19 cellular contexts compared by ENCODE assay signal in the genomic region with DNA sequence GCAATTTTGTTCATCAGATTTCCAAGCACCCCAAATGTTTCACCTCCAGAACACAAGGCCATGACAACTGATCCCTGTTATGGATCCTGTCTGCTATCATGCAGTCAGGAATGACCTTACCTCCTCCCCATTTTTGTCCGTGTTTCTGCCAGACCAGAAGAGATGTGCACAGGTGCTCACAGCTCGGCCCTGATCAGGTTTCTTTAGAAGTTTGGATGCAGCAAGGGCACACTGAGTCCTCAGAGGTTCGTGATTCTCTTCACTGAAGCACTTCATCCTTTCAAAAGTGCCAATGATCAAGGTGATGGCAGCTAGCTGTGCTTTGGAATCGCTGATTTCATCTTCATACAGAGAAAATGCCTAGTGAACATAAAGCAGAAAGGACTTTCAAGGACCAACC. TPM values are rescaled to one million over a fixed set of nuclear protein-coding genes. Genes with fewer than 3 reads are reported as not detected.
"Had no signal": no experiment of that assay in that cellular context is flagged by ENCODE, and none has a peak within 500 bp of the region (broad histone marks: within the 10 kb centered on the region; RNA-seq: fewer than 3 reads in every experiment).

No MANE protein-coding gene starts in this region.

- H3K9me3 ChIP-seq: mucosa of descending colon, right atrium auricular region, sigmoid colon had no signal

- ATAC-seq: esophagus mucosa; left lobe of liver; mucosa of descending colon; naive thymus-derived CD8-positive, alpha-beta T cell; stimulated activated naive B cell treated with anti-CD40 and anti-IgM and Interleukin-4, amounts not matched to agents 10 μg/mL and 1 μg/mL and 100 μg/mL, for 72 hours had no signal

- H3K27ac ChIP-seq: dorsolateral prefrontal cortex, right atrium auricular region, sigmoid colon, skin epidermis had no signal

- FAIRE-seq: endometrium, frontal cortex had no signal

- H3K4me3 ChIP-seq: dorsolateral prefrontal cortex, mucosa of descending colon, right atrium auricular region, sigmoid colon, skin epidermis had no signal

- H3K27ac Mint-ChIP-seq: stimulated activated naive B cell treated with anti-CD40 and anti-IgM and Interleukin-4, amounts not matched to agents 10 μg/mL and 1 μg/mL and 100 μg/mL, for 72 hours had no signal

- H3K4me3 Mint-ChIP-seq: naive thymus-derived CD8-positive, alpha-beta T cell; stimulated activated naive B cell treated with anti-CD40 and anti-IgM and Interleukin-4, amounts not matched to agents 10 μg/mL and 1 μg/mL and 100 μg/mL, for 72 hours had no signal

- H3K9me3 Mint-ChIP-seq: naive thymus-derived CD8-positive, alpha-beta T cell; stimulated activated naive B cell treated with anti-CD40 and anti-IgM and Interleukin-4, amounts not matched to agents 10 μg/mL and 1 μg/mL and 100 μg/mL, for 72 hours had no signal

- H3K27me3 Mint-ChIP-seq: naive thymus-derived CD8-positive, alpha-beta T cell; stimulated activated naive B cell treated with anti-CD40 and anti-IgM and Interleukin-4, amounts not matched to agents 10 μg/mL and 1 μg/mL and 100 μg/mL, for 72 hours had no signal

- H3K4me1 ChIP-seq: right atrium auricular region, sigmoid colon had no signal

- DNase-seq: cortex of kidney; dorsolateral prefrontal cortex; effector CD8-positive, alpha-beta T cell; islet precursor cell; mammary epithelial cell; mucosa of descending colon; naive thymus-derived CD8-positive, alpha-beta T cell; posterior cingulate gyrus; sigmoid colon; stimulated activated CD4-positive, alpha-beta T cell treated with anti-CD3 and anti-CD28 coated beads, Interleukin-2, amount 100 ng/mL, for 24 hours; stimulated activated CD4-positive, alpha-beta T cell treated with anti-CD3 and anti-CD28 coated beads, Interleukin-4, amount 100 ng/mL, for 4 hours; stimulated activated naive B cell treated with anti-CD40 and anti-IgM and Interleukin-4, amounts not matched to agents 10 μg/mL and 1 μg/mL and 100 μg/mL, for 72 hours; trophoblast cell had no signal

- H3K27me3 ChIP-seq: dorsolateral prefrontal cortex, right atrium auricular region, sigmoid colon had no signal

RNA-seq across cellular contexts. Expression of gene SHCBP1, which starts 40.9 kb away (rescaled TPM):
- total RNA-seq: left lobe of liver had no signal
